In the genomic region with DNA sequence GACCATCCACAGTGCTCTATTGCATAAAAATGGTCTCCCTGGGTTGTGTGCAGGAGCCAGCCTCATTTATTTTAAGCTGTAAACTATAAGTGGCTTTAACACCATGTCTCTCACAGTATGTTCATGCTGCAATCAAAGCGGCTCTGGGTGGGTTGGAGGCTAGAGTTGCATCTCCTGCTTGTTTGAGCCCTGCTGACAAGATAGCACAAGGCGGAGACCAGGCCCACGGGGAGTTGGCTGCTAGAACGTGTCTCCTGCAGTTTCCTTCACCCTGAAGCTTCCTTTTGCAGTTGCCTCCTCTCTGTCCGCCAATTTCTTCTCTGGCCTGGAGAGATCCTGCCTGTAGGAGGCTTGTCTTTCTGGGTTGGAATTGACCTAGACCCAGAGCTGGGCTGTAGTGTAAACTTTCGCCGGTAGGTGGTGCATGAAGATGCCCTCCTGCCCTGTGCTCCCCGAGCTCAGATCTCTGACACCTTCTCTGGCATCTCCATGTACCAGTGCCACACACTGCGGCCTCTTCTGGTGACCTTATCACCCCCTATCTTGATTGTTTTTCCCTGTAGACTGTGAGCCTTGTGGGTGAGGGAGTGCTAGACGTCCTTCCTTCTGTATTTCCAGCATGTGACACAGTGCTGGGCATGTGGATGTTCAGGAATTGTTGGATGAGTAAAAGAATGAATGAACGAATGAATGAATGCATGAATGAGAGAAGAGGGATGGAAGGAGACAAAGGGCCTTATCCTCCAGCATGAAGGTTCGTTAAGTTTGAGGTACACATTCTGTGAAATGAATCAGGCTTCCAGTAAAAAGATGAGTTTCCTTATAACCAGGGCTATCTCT, we compare ENCODE assay signal across 8 cellular contexts. TPM values are rescaled to one million over a fixed set of nuclear protein-coding genes. Genes with fewer than 3 reads are reported as not detected.
A peak's percentile ranks its signal among the peaks of the same experiment; 100 is the strongest.
DNase-seq lines count a peak whose midpoint lies in the region; ATAC-seq and TF ChIP-seq lines count a peak whose summit lies in the region.

No MANE protein-coding gene starts in this region.

- H3K4me3 ChIP-seq in uterus: no peak overlapping the region

- no peak overlapping the region for H3K27ac ChIP-seq in RWPE1
- H3K27ac ChIP-seq in uterus: no peak overlapping the region

- CTCF ChIA-PET in RWPE1 (lab: Yijun Ruan, JAX): interaction anchor here (0.6 to 2.6 kb wide), 9 partner anchors 9 to 213 kb away, joined by 3 to 14 read pairs (median 4); no protein-coding TSS in a partner anchor

- no peaks in the 10 kb centered on the region for H3K36me3 ChIP-seq in uterus

- no peak for TF ChIP-seq POLR2A in uterus (IDR thresholded peaks at IDR 0.05)

- POLR2A ChIA-PET in RWPE1 (lab: Yijun Ruan, JAX; ENCODE audit: low non-redundant PET): no interaction called here

- ATAC-seq in GM19467 (IDR thresholded peaks at IDR 0.05; ENCODE audit: unreplicated experiment): peak; percentile 93

- H3K9me3 ChIP-seq in uterus: no peaks in the 10 kb centered on the region

- no peaks in the 10 kb centered on the region for H3K27me3 ChIP-seq in uterus

- TF ChIP-seq CTCF in RWPE1 (conservative IDR thresholded peaks at IDR 0.05; ENCODE audit: low read depth) (peak; percentile 78), uterus (IDR thresholded peaks at IDR 0.05) (peak; percentile 59 to 80 (median 69))

- intact Hi-C loops in posterior cingulate gyrus (cut with DNase I): loop anchor here (1.0 to 5.0 kb wide), 2 partner anchors 100 to 141 kb away; no protein-coding TSS in a partner anchor
- intact Hi-C loops in uterus (cut with DNase I; ENCODE audit: low total_unique reads): loop anchor here (2.0 kb wide), 1 partner anchor 100 kb away; no protein-coding TSS in a partner anchor

- DNase-seq in DMS 273 (lab: John Stamatoyannopoulos, UW; ENCODE audit: unreplicated experiment) (peak; percentile 84), HPDE6-E6E7 (ENCODE audit: extremely low spot score) (peak; percentile 80), RWPE1 (ENCODE audit: low spot score) (peak; percentile 75), globus pallidus (ENCODE audit: low spot score) (peak; percentile 55), posterior cingulate gyrus (peak in 8 of 10 donors; percentile 48 to 93 (median 68)), uterus (peak; percentile 51 to 62)
- peak; percentile 64 for DNase-seq in activated gamma-delta T cell treated with anti-CD3 and anti-CD28 coated beads, Interleukin-2, amount 50 U/mL, for 16 hours (ENCODE audit: low read depth)

- no peaks in the 10 kb centered on the region for H3K4me1 ChIP-seq in uterus

RNA-seq across cellular contexts. Expression of gene OTUB2, which starts 10.4 kb away (rescaled TPM):
- total RNA-seq in uterus: 1 to 10 TPM in 1 of 4 donors, under 1 TPM in 1, not detected in 2; 0.37 to 3.8 TPM

RNA-seq across cellular contexts. Expression of gene CCDC197, which starts 39.4 kb away (rescaled TPM):
- not detected for total RNA-seq in uterus

RNA-seq across cellular contexts. Expression of gene DDX24, which starts 44.5 kb away (rescaled TPM):
- total RNA-seq in uterus: 100 to 1,000 TPM in 3 of 4 donors, 10 to 100 TPM in 1; 55.6 to 223 (median 116) TPM

RNA-seq across cellular contexts. Expression of gene IFI27L1, which starts 44.6 kb away (rescaled TPM):
- 10 to 100 TPM in 2 of 4 donors, 1 to 10 TPM in 2; 7.1 to 32.8 (median 14.3) TPM for total RNA-seq in uterus
